Comparison of ENCODE assay signal across 19 cellular contexts in genomic region chr9:8859416-8859815, GRCh38.
A peak's percentile ranks its signal among the peaks of the same experiment; 100 is the strongest.
DNase-seq lines count a peak whose midpoint lies in the region; ATAC-seq and TF ChIP-seq lines count a peak whose summit lies in the region.
"Had no signal": no experiment of that assay in that cellular context is flagged by ENCODE, and none has a peak within 500 bp of the region (broad histone marks: within the 10 kb centered on the region; RNA-seq: fewer than 3 reads in every experiment).

No MANE protein-coding gene starts in this region.

- no peak for ATAC-seq in CD4-positive, alpha-beta T cell (ENCODE audit: poor library complexity)
- ATAC-seq in HG02885 (IDR thresholded peaks at IDR 0.05; ENCODE audit: poor library complexity, unreplicated experiment), result no peak
- ATAC-seq: activated T-cell treated with anti-CD3 and anti-CD28 coated beads, Interleukin-2, amount 50 U/mL, for 4 hours; HCT116 had no signal

- CTCF ChIA-PET in CD4-positive, alpha-beta T cell (lab: Charles Lee), result no interaction called here
- CTCF ChIA-PET in HEK293T (lab: Yijun Ruan, JAX), result no interaction called here

- intact Hi-C loops in CD4-positive, alpha-beta T cell (cut with DNase I, micrococcal nuclease), result no loop called here

- POLR2A ChIA-PET in CD4-positive, alpha-beta T cell (lab: Charles Lee), result no interaction called here
- POLR2A ChIA-PET in HEK293T (lab: Yijun Ruan, JAX), result no interaction called here

- TF ChIP-seq CTCF in CD4-positive, alpha-beta T cell (IDR thresholded peaks at IDR 0.05), result no peak
- TF ChIP-seq CTCF in GM10266 (IDR thresholded peaks at IDR 0.05; ENCODE audit: control insufficient read depth, insufficient read depth, low read depth, missing control alignments), result no peak
- TF ChIP-seq CTCF in nephron (IDR thresholded peaks at IDR 0.05; ENCODE audit: unreplicated experiment in 3 of 3), result no peak

- no peak overlapping the region for H3K27ac Mint-ChIP-seq in CD4-positive, alpha-beta T cell
- H3K27ac Mint-ChIP-seq in nephron, result peak overlapping the region; percentile 85 to 94 (median 91)
- H3K27ac Mint-ChIP-seq: activated CD4-positive, alpha-beta memory T cell treated with anti-CD3 and anti-CD28 coated beads, Interleukin-2, amount 10 ng/mL, durations not matched to agents 7 days and 5 days; activated naive CD8-positive, alpha-beta T cell; immature natural killer cell had no signal

- no peaks in the 10 kb centered on the region for H3K9me3 ChIP-seq in CD4-positive, alpha-beta T cell (ENCODE audit: control insufficient read depth, low read length)
- H3K9me3 ChIP-seq: breast epithelium, esophagus muscularis mucosa, psoas muscle had no signal

- H3K36me3 Mint-ChIP-seq in CD4-positive, alpha-beta T cell (ENCODE audit: low read depth), result no peaks in the 10 kb centered on the region
- no peaks in the 10 kb centered on the region for H3K36me3 Mint-ChIP-seq in nephron (ENCODE audit: low read depth)
- H3K36me3 Mint-ChIP-seq: activated naive CD8-positive, alpha-beta T cell had no signal

- no peak for DNase-seq in CD4-positive, alpha-beta T cell
- DNase-seq in GM10266 (ENCODE audit: extremely low spot score) (peak; percentile 8), cerebellar cortex (ENCODE audit: low spot score) (peak; percentile 52), DMS79 treated with DMSO at 0.1 percent for 48 hours (lab: John Stamatoyannopoulos, UW) (no peak), HEK293T (ENCODE audit: extremely low spot score) (no peak)
- no peak for DNase-seq in stimulated activated naive CD4-positive, alpha-beta T cell treated with Interleukin-2 at 50 U/mL for 16 hours (lab: John Stamatoyannopoulos, UW)
- DNase-seq: activated CD4-positive, alpha-beta memory T cell treated with anti-CD3 and anti-CD28 coated beads, Interleukin-2, amount 10 ng/mL, durations not matched to agents 7 days and 5 days; activated T-cell treated with anti-CD3 and anti-CD28 coated beads, Interleukin-2, amount 50 U/mL, for 4 hours; immature natural killer cell; NCI-H1048; psoas muscle; small intestine; stimulated activated CD4-positive, alpha-beta T cell treated with anti-CD3 and anti-CD28 coated beads, Interleukin-4, amount 100 ng/mL, for 4 hours had no signal

- H3K27me3 Mint-ChIP-seq in CD4-positive, alpha-beta T cell, result peaks cover 55% of the 10 kb centered on the region
- H3K27me3 Mint-ChIP-seq in nephron (ENCODE audit: low read depth), result peaks cover 6% of the 10 kb centered on the region

- no peak overlapping the region for H3K27ac ChIP-seq in CD4-positive, alpha-beta T cell (ENCODE audit: low read depth, low read length)
- H3K27ac ChIP-seq: breast epithelium, esophagus muscularis mucosa, psoas muscle had no signal

- peaks cover 37% of the 10 kb centered on the region for H3K27me3 ChIP-seq in CD4-positive, alpha-beta T cell (ENCODE audit: control insufficient read depth, insufficient read depth, low read length)

- H3K4me3 Mint-ChIP-seq in CD4-positive, alpha-beta T cell, result peak overlapping the region; percentile 59
- peak overlapping the region; percentile 94 to 97 (median 95) for H3K4me3 Mint-ChIP-seq in nephron
- H3K4me3 Mint-ChIP-seq: activated CD4-positive, alpha-beta memory T cell treated with anti-CD3 and anti-CD28 coated beads, Interleukin-2, amount 10 ng/mL, durations not matched to agents 7 days and 5 days had no signal

- no peaks in the 10 kb centered on the region for H3K9me3 Mint-ChIP-seq in CD4-positive, alpha-beta T cell
- H3K9me3 Mint-ChIP-seq in nephron, result no peaks in the 10 kb centered on the region
- H3K9me3 Mint-ChIP-seq: activated CD4-positive, alpha-beta memory T cell treated with anti-CD3 and anti-CD28 coated beads, Interleukin-2, amount 10 ng/mL, durations not matched to agents 7 days and 5 days; activated T-cell treated with anti-CD3 and anti-CD28 coated beads, Interleukin-2, amount 50 U/mL, for 4 hours had no signal

- H3K4me1 Mint-ChIP-seq in CD4-positive, alpha-beta T cell (ENCODE audit: low read depth), result peaks cover 16% of the 10 kb centered on the region
- H3K4me1 Mint-ChIP-seq in nephron, result peaks cover 60% of the 10 kb centered on the region

TF ChIP-seq in HEK293T, 16 proteins besides CTCF, POLR2A, EP300 and RAD21:
- TF ChIP-seq PKNOX1 (IDR thresholded peaks at IDR 0.05) (no peak), SP1 (IDR thresholded peaks at IDR 0.05) (no peak), ELF4 (IDR thresholded peaks at IDR 0.05) (no peak), BHLHE40 (IDR thresholded peaks at IDR 0.05; ENCODE audit: borderline replicate concordance) (no peak), NFRKB (IDR thresholded peaks at IDR 0.05) (no peak), FOXM1 (IDR thresholded peaks at IDR 0.05; ENCODE audit: borderline replicate concordance) (no peak), ARNT (IDR thresholded peaks at IDR 0.05) (no peak), HDGF (IDR thresholded peaks at IDR 0.05; ENCODE audit: borderline replicate concordance) (no peak), TARDBP (IDR thresholded peaks at IDR 0.05) (no peak), ZNF384 (IDR thresholded peaks at IDR 0.05) (no peak), FOXK2 (IDR thresholded peaks at IDR 0.05) (no peak), LEF1 (IDR thresholded peaks at IDR 0.05; ENCODE audit: borderline replicate concordance) (no peak), FOXA1 (IDR thresholded peaks at IDR 0.05) (no peak), SUZ12 (IDR thresholded peaks at IDR 0.05) (no peak), CTBP1 (IDR thresholded peaks at IDR 0.05; ENCODE audit: borderline replicate concordance) (no peak)
TF ChIP-seq in HEK293T: peak in this region for 0.

Comparison
In these comparisons a context has a peak if more than half of its experiments do, and no peak if none do; other contexts are left out.
1. DNase-seq: peak in GM10266 (single experiment) and cerebellar cortex (single experiment); none in CD4-positive, alpha-beta T cell (0 of 10), DMS79 treated with DMSO at 0.1 percent for 48 hours (single experiment), stimulated activated naive CD4-positive, alpha-beta T cell treated with Interleukin-2 at 50 U/mL for 16 hours (single experiment) and HEK293T (single experiment).